In the genomic region with DNA sequence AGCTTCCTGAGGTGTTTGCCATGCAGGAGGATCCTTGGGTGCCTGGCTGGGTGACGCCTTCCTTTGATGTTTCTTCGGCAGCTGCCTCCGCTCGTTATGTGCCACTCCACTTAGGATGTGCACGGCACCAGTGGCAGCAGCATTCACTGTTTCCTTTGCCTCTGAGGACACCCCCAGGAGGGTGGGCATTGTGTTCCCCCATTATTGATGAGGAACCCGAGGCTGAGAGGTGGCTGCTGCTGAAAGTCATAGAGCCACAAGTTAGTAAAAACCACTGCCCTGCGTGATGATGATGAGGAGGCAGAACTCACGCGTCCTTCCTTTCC, we compare ENCODE assay signal across 1 cellular context.
TF ChIP-seq lines count a peak whose summit lies in the region.

No MANE protein-coding gene starts in this region.

TF ChIP-seq in H1, 55 proteins besides CTCF, POLR2A, EP300 and RAD21:
- TF ChIP-seq POU5F1 (IDR thresholded peaks at IDR 0.05; ENCODE audit: low read depth, low read length) (no peak), ASH2L (IDR thresholded peaks at IDR 0.05; ENCODE audit: low read length) (no peak), RXRA (IDR thresholded peaks at IDR 0.05; ENCODE audit: insufficient read depth, low read depth, low read length) (no peak), ATF3 (IDR thresholded peaks at IDR 0.05; ENCODE audit: insufficient read depth, low read depth, low read length) (no peak), RFX5 (IDR thresholded peaks at IDR 0.05; ENCODE audit: borderline replicate concordance, low read depth, low read length) (no peak)
TF ChIP-seq in H1: peak in this region for 0.
